ENCODE assay signal across 17 cellular contexts in genomic region chr18:74173434-74173750, GRCh38. TPM values are rescaled to one million over a fixed set of nuclear protein-coding genes. Genes with fewer than 3 reads are reported as not detected.
DNase-seq lines count a peak whose midpoint lies in the region; ATAC-seq, FAIRE-seq and TF ChIP-seq lines count a peak whose summit lies in the region.
"Had no signal": no experiment of that assay in that cellular context is flagged by ENCODE, and none has a peak within 500 bp of the region (broad histone marks: within the 10 kb centered on the region; RNA-seq: fewer than 3 reads in every experiment).

No MANE protein-coding gene starts in this region.

- H3K27ac Mint-ChIP-seq in Caco-2 (ENCODE audit: unreplicated experiment) (no peak overlapping the region), T-helper 17 cell (no peak overlapping the region)
- H3K27ac Mint-ChIP-seq: CD14-positive monocyte; CD4-positive, alpha-beta memory T cell had no signal

- H3K4me1 Mint-ChIP-seq in Caco-2 (ENCODE audit: low read depth, unreplicated experiment) (peaks cover 10% of the 10 kb centered on the region), T-helper 17 cell (peaks cover 13% of the 10 kb centered on the region)

- DNase-seq in A549 (ENCODE audit: low read depth in 1 of 2, low spot score in 1 of 2): no peak
- no peak for DNase-seq in Caco-2
- no peak for DNase-seq in T-helper 17 cell
- DNase-seq in testis: no peak
- no peak for DNase-seq in D341Med (ENCODE audit: low spot score)
- DNase-seq: AML-193; CD4-positive, alpha-beta memory T cell; GM23248 had no signal

- TF ChIP-seq POLR2A in A549 (IDR thresholded peaks at IDR 0.05; ENCODE audit: low read length): no peak
- TF ChIP-seq POLR2A in testis (IDR thresholded peaks at IDR 0.05): no peak

- H3K4me1 ChIP-seq in A549 (0 out of 3 replicates have a peak, but pooled peaks cover 4% of the 10 kb centered on the region), Caco-2 (no peaks in the 10 kb centered on the region), testis (no peaks in the 10 kb centered on the region)
- H3K4me1 ChIP-seq: BLaER1, HAP-1 had no signal

- TF ChIP-seq CTCF in A549 (IDR thresholded peaks at IDR 0.05) (no peak), Caco-2 (IDR thresholded peaks at IDR 0.05; ENCODE audit: insufficient read depth in 1 of 2, low read depth in 1 of 2, low read length in 1 of 2, severe bottlenecking in 1 of 2, unreplicated experiment in 1 of 2) (no peak), testis (IDR thresholded peaks at IDR 0.05) (no peak)

- H3K36me3 ChIP-seq in Caco-2 (ENCODE audit: control insufficient read depth, insufficient read depth, low read length): no peaks in the 10 kb centered on the region
- no peaks in the 10 kb centered on the region for H3K36me3 ChIP-seq in testis (ENCODE audit: low read depth, missing control alignments)
- H3K36me3 ChIP-seq: BLaER1, HAP-1 had no signal

- peaks cover 4% of the 10 kb centered on the region for H3K27me3 Mint-ChIP-seq in Caco-2 (ENCODE audit: insufficient read depth, unreplicated experiment)
- H3K27me3 Mint-ChIP-seq in T-helper 17 cell: peaks cover 76% of the 10 kb centered on the region

- H3K36me3 Mint-ChIP-seq in Caco-2 (ENCODE audit: insufficient read depth, unreplicated experiment) (no peaks in the 10 kb centered on the region), T-helper 17 cell (ENCODE audit: low read depth) (no peaks in the 10 kb centered on the region)
- H3K36me3 Mint-ChIP-seq: CD14-positive monocyte; CD4-positive, alpha-beta memory T cell had no signal

- intact Hi-C loops in Caco-2 (cut with micrococcal nuclease; ENCODE audit: unreplicated experiment): no loop called here
- intact Hi-C loops in testis (cut with DNase I; ENCODE audit: low total_unique reads): no loop called here

- H3K4me3 ChIP-seq in A549 (no peak overlapping the region), Caco-2 (ENCODE audit: low read depth, low read length) (no peak overlapping the region), testis (peak overlapping the region; percentile 29 to 34)
- H3K4me3 ChIP-seq: BLaER1, GM23248, HAP-1 had no signal

- peak overlapping the region; percentile 75 for H3K4me2 ChIP-seq in A549
- H3K4me2 ChIP-seq: BLaER1 had no signal

- BruUV-seq in Caco-2 (replicated peaks; lab: Mats Ljungman, UMichigan): no TSS peak

- CTCF ChIA-PET in A549 (lab: Yijun Ruan, JAX) (no interaction called here), Caco-2 (lab: Charles Lee) (no interaction called here)

- no peak overlapping the region for H3K27ac ChIP-seq in A549
- H3K27ac ChIP-seq in testis: no peak overlapping the region
- H3K27ac ChIP-seq: BLaER1, GM23248 had no signal

- ATAC-seq in A549 (no peak; a peak in 1 of 6 replicates), T-helper 17 cell (no peak), GM21723 (IDR thresholded peaks at IDR 0.05; ENCODE audit: unreplicated experiment) (no peak)

- no peaks in the 10 kb centered on the region for H3K27me3 ChIP-seq in Caco-2 (replicated peaks; ENCODE audit: control insufficient read depth, insufficient read depth, low read length)
- no peaks in the 10 kb centered on the region for H3K27me3 ChIP-seq in testis
- H3K27me3 ChIP-seq: BLaER1 had no signal

- TF ChIP-seq RAD21 in A549 (conservative IDR thresholded peaks at IDR 0.05 in 1 of 2, IDR thresholded peaks at IDR 0.05 in 1 of 2): no peak

- H3K9me3 Mint-ChIP-seq in Caco-2 (ENCODE audit: unreplicated experiment): no peaks in the 10 kb centered on the region
- H3K9me3 Mint-ChIP-seq: CD4-positive, alpha-beta memory T cell had no signal

- H3K4me3 Mint-ChIP-seq in Caco-2 (ENCODE audit: unreplicated experiment): peak overlapping the region; percentile 75
- peak overlapping the region; percentile 36 for H3K4me3 Mint-ChIP-seq in T-helper 17 cell
- H3K4me3 Mint-ChIP-seq: CD14-positive monocyte had no signal

- 66% methylated on average over 7 of the region's 11 CpGs for WGBS in A549 (ENCODE audit: missing lambda C conversion rate)
- WGBS in testis, 2 donors: 68 to 81% methylated on average over 3 to 11 of the region's 11 CpGs

- H3K9me3 ChIP-seq in A549 (no peaks in the 10 kb centered on the region), Caco-2 (no peaks in the 10 kb centered on the region), T-helper 17 cell (ENCODE audit: control insufficient read depth, low read length, poor library complexity, severe bottlenecking) (no peaks in the 10 kb centered on the region), testis (no peaks in the 10 kb centered on the region)
- H3K9me3 ChIP-seq: BLaER1, HAP-1 had no signal

- no peak for FAIRE-seq in A549 (lab: Jason Lieb, UNC)
- FAIRE-seq: A204.1, D721Med, G401.6, GM12891, GM19239 had no signal

- TF ChIP-seq EP300 in A549 (IDR thresholded peaks at IDR 0.05): no peak

- POLR2A ChIA-PET in A549 (lab: Yijun Ruan, JAX): interaction anchor here (0.6 kb wide), 1 partner anchor 423 kb away, joined by 3 read pairs; no protein-coding TSS in a partner anchor
- POLR2A ChIA-PET in Caco-2 (lab: Charles Lee): no interaction called here

TF ChIP-seq in A549, 52 proteins besides CTCF, POLR2A, EP300 and RAD21:
- TF ChIP-seq ESRRA (IDR thresholded peaks at IDR 0.05; ENCODE audit: borderline replicate concordance, low read length) (no peak), EHF (CRISPR knock-in tag; IDR thresholded peaks at IDR 0.05) (no peak), PHF8 (IDR thresholded peaks at IDR 0.05; ENCODE audit: borderline replicate concordance, low read depth) (no peak), ELK1 (IDR thresholded peaks at IDR 0.05; ENCODE audit: low read depth, low read length) (no peak), E2F6 (IDR thresholded peaks at IDR 0.05; ENCODE audit: borderline replicate concordance, low read depth) (no peak), HOXA7 (CRISPR knock-in tag; IDR thresholded peaks at IDR 0.05) (no peak), ZC3H11A (IDR thresholded peaks at IDR 0.05) (no peak), CHD2 (IDR thresholded peaks at IDR 0.05; ENCODE audit: low read length, partially characterized antibody) (no peak), CEBPB (IDR thresholded peaks at IDR 0.05) (no peak), MAX (IDR thresholded peaks at IDR 0.05) (no peak), EHMT2 (IDR thresholded peaks at IDR 0.05; ENCODE audit: low read depth) (no peak), KDM5A (IDR thresholded peaks at IDR 0.05) (no peak)

RNA-seq across cellular contexts. Expression of gene TIMM21, which starts 25.1 kb away (rescaled TPM):
- polyA plus RNA-seq in A549 (2011; rRNA removed): 56.4 and 64.6 TPM in 2 replicates
- 38.8 and 41.7 TPM in 2 replicates for polyA plus RNA-seq in A549 (2012; cell fraction: cytosol; rRNA removed)
- polyA plus RNA-seq in A549 (2012; cell fraction: nucleus; rRNA removed): 15.9 and 24.5 TPM in 2 replicates
- polyA plus RNA-seq in A549 (2017; fragmentation: RNase III; extraction: RNeasy Plus Mini Kit Qiagen cat#74134 plus additional on column Dnase treatment): 52.3 to 64.1 TPM (median 61.4 TPM) in 3 replicates
- 17.4 and 25.1 TPM in 2 replicates for polyA minus RNA-seq in A549 (2011; rRNA and poly(A)+ RNA removed)
- 15.6 and 21.0 TPM in 2 replicates for total RNA-seq in Caco-2 (2022)
- total RNA-seq in T-helper 17 cell: 10 to 100 TPM; 10.3 to 12.1 TPM
- 10 to 100 TPM; 33.0 to 34.3 TPM for total RNA-seq in testis
- polyA plus RNA-seq in testis (ENCODE audit: insufficient read depth, low read depth, low replicate concordance): 27.8 TPM

RNA-seq across cellular contexts. Expression of gene FBXO15, which starts 25.8 kb away (rescaled TPM):
- 1.7 and 2.3 TPM in 2 replicates for polyA plus RNA-seq in A549 (2011; rRNA removed)
- 0.54 and 0.63 TPM in 2 replicates for polyA plus RNA-seq in A549 (2012; cell fraction: cytosol; rRNA removed)
- 0.71 and 1.9 TPM in 2 replicates for polyA plus RNA-seq in A549 (2012; cell fraction: nucleus; rRNA removed)
- polyA plus RNA-seq in A549 (2017; fragmentation: RNase III; extraction: RNeasy Plus Mini Kit Qiagen cat#74134 plus additional on column Dnase treatment): 0.83 to 1.4 TPM (median 1.3 TPM) in 3 replicates
- 1.5 and 2.3 TPM in 2 replicates for polyA minus RNA-seq in A549 (2011; rRNA and poly(A)+ RNA removed)
- 0.29 TPM in 1 of 2 replicates, not detected in the other for total RNA-seq in Caco-2 (2022)
- total RNA-seq in T-helper 17 cell: under 1 TPM; 0.63 to 0.75 TPM
- 10 to 100 TPM; 20.8 to 39.1 TPM for total RNA-seq in testis
- polyA plus RNA-seq in testis (ENCODE audit: insufficient read depth, low read depth, low replicate concordance): 46.0 TPM
- polyA plus RNA-seq: CD14-positive monocyte had no signal

Comparison
In these comparisons a context has a peak if more than half of its experiments do, and no peak if none do; other contexts are left out.
1. H3K4me3 ChIP-seq: peak in testis (2 of 2); none in A549 (single experiment) and Caco-2 (single experiment).
2. RNA of gene FBXO15, which starts 25.8 kb away (total RNA-seq): 20.8 to 39.1 TPM in testis; 0.63 to 0.75 TPM in T-helper 17 cell and 0.29 TPM in Caco-2; every median in the first group is over 10 times any median in the second.